9 cellular contexts compared by ENCODE assay signal in the genomic region with DNA sequence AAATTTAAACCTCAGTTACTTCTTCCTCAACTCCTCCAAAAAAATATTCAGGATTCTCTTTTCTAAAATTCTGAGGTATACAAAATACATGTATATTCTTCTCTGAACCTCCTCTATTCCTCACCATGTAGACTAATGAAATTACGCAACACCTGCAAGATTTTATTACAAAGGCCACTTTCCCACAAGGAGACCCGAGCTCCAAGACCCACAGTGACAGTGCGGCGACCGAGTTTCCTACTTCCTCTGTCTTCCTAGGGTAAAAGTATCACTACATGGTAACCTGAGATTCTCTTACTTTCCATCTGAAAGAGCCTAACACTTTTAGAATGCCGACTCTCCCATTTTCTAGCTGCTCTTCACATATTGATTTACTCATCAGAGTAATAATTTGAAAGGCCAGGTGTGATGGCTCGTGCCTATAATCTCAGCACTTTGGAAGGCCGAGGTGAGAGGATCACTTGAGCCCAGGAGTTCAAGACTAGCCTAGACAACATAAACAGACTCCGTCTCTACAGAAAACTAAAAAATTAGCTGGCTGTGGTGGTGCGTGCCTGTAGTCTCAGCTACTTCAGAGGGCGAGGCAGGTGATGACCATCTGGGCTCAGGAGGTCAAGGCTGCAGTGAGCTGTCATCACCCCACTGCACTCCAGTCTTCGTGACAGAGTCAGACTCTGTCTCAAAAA. TPM values are rescaled to one million over a fixed set of nuclear protein-coding genes. Genes with fewer than 3 reads are reported as not detected.
DNase-seq lines count a peak whose midpoint lies in the region; ATAC-seq and TF ChIP-seq lines count a peak whose summit lies in the region.
"Had no signal": no experiment of that assay in that cellular context is flagged by ENCODE, and none has a peak within 500 bp of the region (broad histone marks: within the 10 kb centered on the region; RNA-seq: fewer than 3 reads in every experiment).

No MANE protein-coding gene starts in this region.

- peaks cover 36% of the 10 kb centered on the region for H3K36me3 Mint-ChIP-seq in T-helper 2 cell treated with Interferon-gamma antibody and Interleukin-4, amounts not matched to agents 5 μg/mL and 100 μg/mL, for 36 hours (ENCODE audit: low read depth)
- peaks cover 42% of the 10 kb centered on the region for H3K36me3 Mint-ChIP-seq in dendritic cell treated with granulocyte-macrophage colony-stimulating factor and Interleukin-4, amounts not matched to agents 40 ng/mL and 50 ng/mL, for 4 days (ENCODE audit: low read depth)

- H4K20me1 ChIP-seq in MM.1S (ENCODE audit: insufficient read depth, low read length) = no peaks in the 10 kb centered on the region

- in situ Hi-C loops in gastrocnemius medialis (cut with MboI; ENCODE audit: low sequenced_read_pairs in 4 of 4) = no loop called here

- peaks cover 38% of the 10 kb centered on the region for H3F3A ChIP-seq in MM.1S (ENCODE audit: insufficient read depth, low read length)

- TF ChIP-seq CTCF in MM.1S (IDR thresholded peaks at IDR 0.05; ENCODE audit: low read length) (no peak), gastrocnemius medialis (IDR thresholded peaks at IDR 0.05 in 4 of 5, conservative IDR thresholded peaks at IDR 0.05 in 1 of 5) (no peak), mucosa of descending colon (IDR thresholded peaks at IDR 0.05) (no peak)

- H3K4me3 ChIP-seq in MM.1S (ENCODE audit: low read length) = no peak overlapping the region
- H3K4me3 ChIP-seq in gastrocnemius medialis = no peak overlapping the region
- no peak overlapping the region for H3K4me3 ChIP-seq in mucosa of descending colon

- H3K27me3 ChIP-seq in MM.1S (replicated peaks; ENCODE audit: insufficient read depth, low read length) (no peaks in the 10 kb centered on the region), gastrocnemius medialis (no peaks in the 10 kb centered on the region)

- peak overlapping the region; percentile 81; the same call in 1 of the 2 replicates for H3K4me2 ChIP-seq in MM.1S (ENCODE audit: low read depth, low read length)

- H3K79me2 ChIP-seq in MM.1S (ENCODE audit: low read length) = peaks cover 88% of the 10 kb centered on the region

- H3K9me3 Mint-ChIP-seq in T-helper 2 cell treated with Interferon-gamma antibody and Interleukin-4, amounts not matched to agents 5 μg/mL and 100 μg/mL, for 36 hours = no peaks in the 10 kb centered on the region
- H3K9me3 Mint-ChIP-seq in dendritic cell treated with granulocyte-macrophage colony-stimulating factor and Interleukin-4, amounts not matched to agents 40 ng/mL and 50 ng/mL, for 4 days = no peaks in the 10 kb centered on the region

- H3K4me1 ChIP-seq in MM.1S (ENCODE audit: low read length) = peaks cover 79% of the 10 kb centered on the region
- peaks cover 59 to 68% of the 10 kb centered on the region in 2 donors for H3K4me1 ChIP-seq in gastrocnemius medialis
- H3K4me1 ChIP-seq in mucosa of descending colon (ENCODE audit: low read depth) = peaks cover 27% of the 10 kb centered on the region

- DNase-seq in T-helper 2 cell treated with Interferon-gamma antibody and Interleukin-4, amounts not matched to agents 5 μg/mL and 100 μg/mL, for 36 hours (ENCODE audit: low spot score) = no peak
- DNase-seq in T-helper 2 cell = no peak
- peak; percentile 7 for DNase-seq in MM.1S
- no peak for DNase-seq in gastrocnemius medialis
- no peak for DNase-seq in mucosa of descending colon

- no peak overlapping the region; the same call in 1 of the 2 replicates for H3K9ac ChIP-seq in MM.1S (ENCODE audit: low read length)

- H3K27ac ChIP-seq in MM.1S (ENCODE audit: low read length) = peak overlapping the region; percentile 98; the same call in 1 of the 2 replicates
- H3K27ac ChIP-seq in gastrocnemius medialis = peak overlapping the region; percentile 61 to 79 (median 64)

- no peaks in the 10 kb centered on the region for H3K27me3 Mint-ChIP-seq in T-helper 2 cell treated with Interferon-gamma antibody and Interleukin-4, amounts not matched to agents 5 μg/mL and 100 μg/mL, for 36 hours (ENCODE audit: low read depth)
- no peaks in the 10 kb centered on the region for H3K27me3 Mint-ChIP-seq in dendritic cell treated with granulocyte-macrophage colony-stimulating factor and Interleukin-4, amounts not matched to agents 40 ng/mL and 50 ng/mL, for 4 days

- H3K9me2 ChIP-seq in MM.1S (replicated peaks; ENCODE audit: insufficient read depth, low read length) = no peaks in the 10 kb centered on the region

- peak overlapping the region; percentile 60 for H3K27ac Mint-ChIP-seq in T-helper 2 cell treated with Interferon-gamma antibody and Interleukin-4, amounts not matched to agents 5 μg/mL and 100 μg/mL, for 36 hours
- H3K27ac Mint-ChIP-seq in dendritic cell treated with granulocyte-macrophage colony-stimulating factor and Interleukin-4, amounts not matched to agents 40 ng/mL and 50 ng/mL, for 4 days = peak overlapping the region; percentile 79

- ATAC-seq in gastrocnemius medialis (peak; percentile 19 to 21), HG03354 (IDR thresholded peaks at IDR 0.05; ENCODE audit: poor library complexity, severe bottlenecking, unreplicated experiment) (no peak), GM21423 (IDR thresholded peaks at IDR 0.05; ENCODE audit: unreplicated experiment) (no peak), mucosa of descending colon (no peak)
- ATAC-seq: activated CD4-positive, CD25-positive, alpha-beta regulatory T cell treated with anti-CD3 and anti-CD28 coated beads, Interleukin-2, amount 50 U/mL, for 24 hours had no signal

- H2AFZ ChIP-seq in MM.1S (ENCODE audit: low read length) = no peak overlapping the region

- no peak for TF ChIP-seq POLR2A in gastrocnemius medialis (IDR thresholded peaks at IDR 0.05)

- H3K4me3 Mint-ChIP-seq in T-helper 2 cell treated with Interferon-gamma antibody and Interleukin-4, amounts not matched to agents 5 μg/mL and 100 μg/mL, for 36 hours = peak overlapping the region; percentile 19
- no peak overlapping the region for H3K4me3 Mint-ChIP-seq in dendritic cell treated with granulocyte-macrophage colony-stimulating factor and Interleukin-4, amounts not matched to agents 40 ng/mL and 50 ng/mL, for 4 days

- intact Hi-C loops in dendritic cell treated with granulocyte-macrophage colony-stimulating factor and Interleukin-4, amounts not matched to agents 40 ng/mL and 50 ng/mL, for 4 days (cut with micrococcal nuclease) = loop anchor here (5.0 kb wide), 1 partner anchor 36 kb away; a partner anchor contains a TSS
- intact Hi-C loops in gastrocnemius medialis (cut with DNase I; ENCODE audit: low total_unique reads) = loop anchor here (5.0 kb wide), 1 partner anchor 249 kb away; no protein-coding TSS in a partner anchor
- intact Hi-C loops in mucosa of descending colon (cut with DNase I, micrococcal nuclease) = no loop called here

- peaks cover 80% of the 10 kb centered on the region for H3K4me1 Mint-ChIP-seq in T-helper 2 cell treated with Interferon-gamma antibody and Interleukin-4, amounts not matched to agents 5 μg/mL and 100 μg/mL, for 36 hours (ENCODE audit: low read depth)
- H3K4me1 Mint-ChIP-seq in dendritic cell treated with granulocyte-macrophage colony-stimulating factor and Interleukin-4, amounts not matched to agents 40 ng/mL and 50 ng/mL, for 4 days (ENCODE audit: low read depth) = peaks cover 82% of the 10 kb centered on the region

- H3K36me3 ChIP-seq in MM.1S (replicated peaks; ENCODE audit: insufficient read depth, low read length) (no peaks in the 10 kb centered on the region), gastrocnemius medialis (no peaks in the 10 kb centered on the region), mucosa of descending colon (ENCODE audit: low read depth) (no peaks in the 10 kb centered on the region)

- H3K9me3 ChIP-seq in MM.1S (replicated peaks; ENCODE audit: insufficient read depth, low read length) (no peaks in the 10 kb centered on the region), gastrocnemius medialis (no peaks in the 10 kb centered on the region), mucosa of descending colon (no peaks in the 10 kb centered on the region)

RNA-seq across cellular contexts. Expression of a gene that starts 35.7 kb away (rescaled TPM):
- total RNA-seq in gastrocnemius medialis (10 to 100 TPM; 24.7 to 43.7 (median 32.4) TPM), mucosa of descending colon (10 to 100 TPM; 60.3 to 99.4 (median 91.6) TPM)

Comparison
In these comparisons a context has a peak if more than half of its experiments do, and no peak if none do; other contexts are left out.
1. ATAC-seq: peak in gastrocnemius medialis (2 of 2); none in HG03354 (single experiment), GM21423 (single experiment) and mucosa of descending colon (single experiment).
2. intact Hi-C loops: an anchor here in dendritic cell treated with granulocyte-macrophage colony-stimulating factor and Interleukin-4, amounts not matched to agents 40 ng/mL and 50 ng/mL, for 4 days (5.0 kb wide) and gastrocnemius medialis (5.0 kb wide); none called in mucosa of descending colon.